8 cellular contexts compared by ENCODE assay signal in the genomic region with DNA sequence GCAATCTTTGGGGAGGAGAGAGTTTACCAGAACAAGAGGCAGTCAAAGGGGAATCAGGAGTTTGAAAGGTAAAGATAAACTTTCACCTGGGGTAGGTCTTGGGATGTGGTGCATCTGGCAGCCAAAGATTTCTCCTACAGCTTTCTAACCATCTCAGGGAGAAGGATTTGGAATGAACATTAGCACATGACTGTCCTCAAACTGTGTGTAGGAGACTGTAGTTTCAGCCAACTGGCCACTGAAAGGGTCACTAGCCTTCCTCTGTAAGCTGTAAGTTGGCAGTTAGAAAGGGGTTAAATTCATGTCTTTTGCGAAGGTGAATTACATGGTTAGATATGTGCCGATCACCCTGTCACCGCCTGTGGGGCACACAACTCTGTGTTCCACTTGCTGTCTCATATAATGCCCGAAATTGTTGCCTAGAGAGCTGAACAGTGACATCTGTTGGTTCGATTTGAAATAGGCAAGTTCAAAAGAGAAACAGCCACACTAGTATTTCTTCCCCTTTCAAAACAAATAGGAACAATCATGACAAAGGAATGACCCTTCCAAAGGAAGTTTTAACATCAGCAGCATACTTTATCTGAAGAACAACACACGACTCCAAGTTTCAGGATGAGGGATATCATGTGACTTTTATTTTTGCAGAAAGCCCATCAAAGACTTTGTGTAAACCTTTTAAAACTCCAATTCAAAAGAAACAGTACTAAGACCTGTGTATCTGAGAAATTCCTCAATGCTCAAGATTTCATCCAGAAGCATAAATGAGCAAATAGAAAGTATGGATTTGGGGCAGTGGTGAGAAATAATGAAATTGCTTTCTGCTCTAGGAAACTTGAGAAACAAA. TPM values are rescaled to one million over a fixed set of nuclear protein-coding genes. Genes with fewer than 3 reads are reported as not detected.
DNase-seq lines count a peak whose midpoint lies in the region; ATAC-seq lines count a peak whose summit lies in the region.

No MANE protein-coding gene starts in this region.

- no peaks in the 10 kb centered on the region for H3K36me3 Mint-ChIP-seq in central memory CD8-positive, alpha-beta T cell (ENCODE audit: insufficient read depth)

- no peaks in the 10 kb centered on the region for H3K9me3 Mint-ChIP-seq in central memory CD8-positive, alpha-beta T cell

- ATAC-seq in GM18502 (IDR thresholded peaks at IDR 0.05; ENCODE audit: poor library complexity, unreplicated experiment): peak; percentile 88
- peak; percentile 92 for ATAC-seq in HG02852 (IDR thresholded peaks at IDR 0.05; ENCODE audit: unreplicated experiment)
- ATAC-seq in central memory CD8-positive, alpha-beta T cell (replicated peaks; ENCODE audit: extremely low read depth, poor library complexity, severe bottlenecking): peak; percentile 70
- peak; percentile 96 for ATAC-seq in left colon

- H3K4me1 Mint-ChIP-seq in central memory CD8-positive, alpha-beta T cell: peaks cover 5% of the 10 kb centered on the region

- no peak overlapping the region for H3K27ac Mint-ChIP-seq in central memory CD8-positive, alpha-beta T cell (ENCODE audit: low read depth)

- intact Hi-C loops in left colon (cut with DNase I, micrococcal nuclease): loop anchor here in 1 of 2 donors (5.0 kb wide), 2 partner anchors 148 to 363 kb away; no protein-coding TSS in a partner anchor

- peaks cover 9% of the 10 kb centered on the region for H3K27me3 Mint-ChIP-seq in central memory CD8-positive, alpha-beta T cell

- DNase-seq in AG08396 (ENCODE audit: low spot score) (peak; percentile 59), NCI-H1105 treated with DMSO at 0.1 percent for 48 hours (lab: John Stamatoyannopoulos, UW) (peak; percentile 65), SW480 (ENCODE audit: low spot score) (peak; percentile 65), left colon (peak in 1 of 2 donors; percentile 26)
- no peak for DNase-seq in central memory CD8-positive, alpha-beta T cell (ENCODE audit: low spot score in 2 of 2)
- peak; percentile 9 for DNase-seq in stimulated activated CD8-positive, alpha-beta memory T cell treated with anti-CD3 and anti-CD28 coated beads, Interleukin-12 subunit alpha, Interleukin-12 subunit beta, amount 100 ng/mL, for 1 hour (ENCODE audit: low read depth)

- no peak overlapping the region for H3K4me3 Mint-ChIP-seq in central memory CD8-positive, alpha-beta T cell

RNA-seq across cellular contexts. Expression of gene OPN5, which starts 1.1 kb away (rescaled TPM):
- not detected for total RNA-seq in left colon

Comparison
In these comparisons a context has a peak if more than half of its experiments do, and no peak if none do; other contexts are left out.
1. DNase-seq: peak in AG08396 (single experiment), NCI-H1105 treated with DMSO at 0.1 percent for 48 hours (single experiment), SW480 (single experiment) and stimulated activated CD8-positive, alpha-beta memory T cell treated with anti-CD3 and anti-CD28 coated beads, Interleukin-12 subunit alpha, Interleukin-12 subunit beta, amount 100 ng/mL, for 1 hour (single experiment); none in central memory CD8-positive, alpha-beta T cell (0 of 2).
2. Peak in every context shown above with its lines, with median percentiles within 50 percentile points of each other: ATAC-seq.